In the genomic region with DNA sequence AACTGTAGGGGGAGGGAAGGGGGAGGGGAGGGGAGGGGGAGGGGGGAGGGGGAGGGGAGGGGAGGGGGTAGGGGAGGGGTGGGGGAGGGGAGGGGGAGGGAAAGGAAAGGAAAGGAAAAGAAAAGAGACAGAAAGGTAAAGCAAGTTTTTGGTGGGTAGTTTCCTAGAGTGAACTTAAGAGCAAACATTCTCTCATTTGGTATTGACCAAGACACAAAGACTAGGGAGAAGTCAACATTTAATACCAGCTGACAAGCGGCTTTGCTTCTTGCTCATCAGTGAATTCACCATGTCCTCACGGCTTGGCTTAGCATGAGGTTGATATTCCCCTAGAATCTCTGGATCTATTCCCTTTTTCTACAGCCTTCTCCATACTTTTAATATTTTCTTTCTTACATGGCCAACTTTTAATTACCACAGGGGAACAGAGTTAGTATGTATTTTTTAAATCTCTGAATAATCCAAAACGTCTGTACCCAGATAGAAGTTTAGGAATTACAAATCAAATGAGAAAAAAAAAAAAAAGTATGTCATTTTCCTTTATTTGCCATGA, we compare ENCODE assay signal across 1 cellular context.
TF ChIP-seq lines count a peak whose summit lies in the region.

No MANE protein-coding gene starts in this region.

TF ChIP-seq in GM12878, 131 proteins besides CTCF, POLR2A, EP300 and RAD21:
- TF ChIP-seq EZH2 (IDR thresholded peaks at IDR 0.05; ENCODE audit: borderline replicate concordance, control insufficient read depth, low read depth, low read length) = no peak
- no peak for TF ChIP-seq NFIC (IDR thresholded peaks at IDR 0.05; ENCODE audit: low read depth, low read length)
- no peak for TF ChIP-seq STAT1 (conservative IDR thresholded peaks at IDR 0.05)
- no peak for TF ChIP-seq NR2C1 (IDR thresholded peaks at IDR 0.05)
- TF ChIP-seq ZSCAN29 (IDR thresholded peaks at IDR 0.05) = no peak
- TF ChIP-seq RELA (IDR thresholded peaks at IDR 0.05; ENCODE audit: borderline replicate concordance, partially characterized antibody) = no peak
- no peak for TF ChIP-seq CBX3 (IDR thresholded peaks at IDR 0.05; ENCODE audit: borderline replicate concordance, low read depth)
- TF ChIP-seq BMI1 (IDR thresholded peaks at IDR 0.05; ENCODE audit: borderline replicate concordance) = no peak
- TF ChIP-seq, protein P1, sequence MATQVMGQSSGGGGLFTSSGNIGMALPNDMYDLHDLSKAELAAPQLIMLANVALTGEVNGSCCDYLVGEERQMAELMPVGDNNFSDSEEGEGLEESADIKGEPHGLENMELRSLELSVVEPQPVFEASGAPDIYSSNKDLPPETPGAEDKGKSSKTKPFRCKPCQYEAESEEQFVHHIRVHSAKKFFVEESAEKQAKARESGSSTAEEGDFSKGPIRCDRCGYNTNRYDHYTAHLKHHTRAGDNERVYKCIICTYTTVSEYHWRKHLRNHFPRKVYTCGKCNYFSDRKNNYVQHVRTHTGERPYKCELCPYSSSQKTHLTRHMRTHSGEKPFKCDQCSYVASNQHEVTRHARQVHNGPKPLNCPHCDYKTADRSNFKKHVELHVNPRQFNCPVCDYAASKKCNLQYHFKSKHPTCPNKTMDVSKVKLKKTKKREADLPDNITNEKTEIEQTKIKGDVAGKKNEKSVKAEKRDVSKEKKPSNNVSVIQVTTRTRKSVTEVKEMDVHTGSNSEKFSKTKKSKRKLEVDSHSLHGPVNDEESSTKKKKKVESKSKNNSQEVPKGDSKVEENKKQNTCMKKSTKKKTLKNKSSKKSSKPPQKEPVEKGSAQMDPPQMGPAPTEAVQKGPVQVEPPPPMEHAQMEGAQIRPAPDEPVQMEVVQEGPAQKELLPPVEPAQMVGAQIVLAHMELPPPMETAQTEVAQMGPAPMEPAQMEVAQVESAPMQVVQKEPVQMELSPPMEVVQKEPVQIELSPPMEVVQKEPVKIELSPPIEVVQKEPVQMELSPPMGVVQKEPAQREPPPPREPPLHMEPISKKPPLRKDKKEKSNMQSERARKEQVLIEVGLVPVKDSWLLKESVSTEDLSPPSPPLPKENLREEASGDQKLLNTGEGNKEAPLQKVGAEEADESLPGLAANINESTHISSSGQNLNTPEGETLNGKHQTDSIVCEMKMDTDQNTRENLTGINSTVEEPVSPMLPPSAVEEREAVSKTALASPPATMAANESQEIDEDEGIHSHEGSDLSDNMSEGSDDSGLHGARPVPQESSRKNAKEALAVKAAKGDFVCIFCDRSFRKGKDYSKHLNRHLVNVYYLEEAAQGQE (IDR thresholded peaks at IDR 0.05; ENCODE audit: low read depth, low read length) = no peak
- TF ChIP-seq SMAD5 (IDR thresholded peaks at IDR 0.05; ENCODE audit: low read depth) = no peak
- TF ChIP-seq NR2F1 (conservative IDR thresholded peaks at IDR 0.05) = no peak
- no peak for TF ChIP-seq NR2C2 (IDR thresholded peaks at IDR 0.05; ENCODE audit: borderline replicate concordance, control insufficient read depth, insufficient read length, low read depth)
